8 cellular contexts compared by ENCODE assay signal in the genomic region with DNA sequence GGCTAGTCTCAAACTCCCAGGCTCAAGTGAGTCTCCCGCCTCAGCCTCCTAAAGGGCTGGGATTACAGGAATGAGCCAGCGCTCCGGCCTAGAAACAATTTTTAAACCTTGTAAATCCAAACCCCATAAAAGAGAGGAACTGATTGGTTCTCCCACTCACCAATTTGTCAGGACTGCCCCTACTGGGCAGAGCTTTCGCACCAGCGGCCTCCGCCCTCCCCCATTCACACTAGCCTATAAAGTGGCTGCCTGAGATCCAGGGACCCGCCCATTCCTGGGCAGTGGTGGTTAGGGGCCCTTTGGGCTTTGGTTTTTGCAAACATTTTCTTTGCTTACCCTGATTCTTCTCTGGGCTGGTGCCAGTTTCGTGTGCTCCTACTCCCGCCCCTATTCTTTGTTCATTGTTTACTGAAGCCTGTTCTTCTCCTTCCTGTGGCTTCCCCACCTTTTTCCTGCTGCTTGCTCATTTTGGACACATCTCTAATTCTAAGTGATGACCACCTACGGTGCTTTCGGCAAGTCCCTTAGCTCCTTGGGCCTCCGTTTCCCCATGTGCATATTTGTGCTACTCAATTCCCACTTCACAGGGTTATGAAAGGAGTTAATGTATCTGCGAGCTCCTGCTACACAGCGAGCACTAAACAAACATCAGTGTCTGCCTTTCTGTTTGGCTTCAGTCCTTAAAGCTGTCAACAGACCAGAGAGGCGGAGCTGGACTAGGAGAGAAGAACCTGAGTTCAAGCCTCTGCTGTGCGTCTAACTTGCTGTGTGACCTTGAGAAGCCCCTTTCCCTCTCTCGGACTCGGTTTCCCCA. TPM values are rescaled to one million over a fixed set of nuclear protein-coding genes. Genes with fewer than 3 reads are reported as not detected.
DNase-seq lines count a peak whose midpoint lies in the region; ATAC-seq and TF ChIP-seq lines count a peak whose summit lies in the region.

No MANE protein-coding gene starts in this region.

- peaks cover 8 to 27% (median 19%) of the 10 kb centered on the region in 3 donors for H3K4me1 Mint-ChIP-seq in T-cell

- H3K27ac ChIP-seq in A673 (ENCODE audit: low read depth, low read length, poor library complexity, severe bottlenecking): peak overlapping the region; percentile 69
- peak overlapping the region; percentile 43 to 89 (median 77) for H3K27ac ChIP-seq in right lobe of liver

- BruUV-seq in A673 (replicated peaks; lab: Mats Ljungman, UMichigan): no TSS peak

- no peaks in the 10 kb centered on the region for H3K9me3 Mint-ChIP-seq in T-cell

- no peaks in the 10 kb centered on the region for H3K36me3 Mint-ChIP-seq in T-cell

- no peak for TF ChIP-seq POLR2A in right lobe of liver (IDR thresholded peaks at IDR 0.05)

- 15% methylated on average over 16 of the region's 18 CpGs for WGBS in right lobe of liver (ENCODE audit: insufficient coverage, low coverage, low lambda C conversion rate, missing lambda C conversion rate)

- H3K36me3 ChIP-seq in A673 (ENCODE audit: insufficient read depth, low read length, poor library complexity, severe bottlenecking) (no peaks in the 10 kb centered on the region), right lobe of liver (no peaks in the 10 kb centered on the region)

- no peaks in the 10 kb centered on the region for H3K9me3 ChIP-seq in A673 (ENCODE audit: low read depth, low read length, poor library complexity, severe bottlenecking)
- H3K9me3 ChIP-seq in right lobe of liver: no peaks in the 10 kb centered on the region

- H3K4me1 ChIP-seq in A673 (ENCODE audit: insufficient read depth, low read length, poor library complexity, severe bottlenecking): peaks cover 11% of the 10 kb centered on the region
- peaks cover 0 to 7% (median 3%) of the 10 kb centered on the region in 4 donors for H3K4me1 ChIP-seq in right lobe of liver

- DNase-seq in A673 (ENCODE audit: low spot score) (peak; percentile 90), NCI-H1092 (lab: John Stamatoyannopoulos, UW) (peak; percentile 98), T-cell (peak in 13 of 34 experiments; percentile 4 to 33 (median 19)), ecto neural progenitor cell (ENCODE audit: low spot score) (peak; percentile 88), right lobe of liver (peak; percentile 86 to 94 (median 92))
- DNase-seq in stimulated activated CD8-positive, alpha-beta memory T cell treated with anti-CD3 and anti-CD28 coated beads, Interleukin-4, amount 100 ng/mL, for 48 hours: peak; percentile 38

- no peaks in the 10 kb centered on the region for H3K27me3 ChIP-seq in A673 (replicated peaks; ENCODE audit: insufficient read depth, low read depth, low read length, poor library complexity)
- H3K27me3 ChIP-seq in right lobe of liver: no peaks in the 10 kb centered on the region

- no peaks in the 10 kb centered on the region for H3K27me3 Mint-ChIP-seq in T-cell

- POLR2A ChIA-PET in A673 (lab: Charles Lee; ENCODE audit: low non-redundant PET) (interaction anchor here (0.6 kb wide), 1 partner anchor 40 kb away, joined by 3 read pairs; a partner anchor contains a TSS), T-cell (lab: Charles Lee) (no interaction called here)

- H3K4me3 ChIP-seq in A673 (ENCODE audit: low read depth, low read length, poor library complexity, severe bottlenecking) (no peak overlapping the region), right lobe of liver (peak overlapping the region; percentile 12 to 49 (median 35))

- peak overlapping the region in 2 of 3 donors; percentile 6 to 27 for H3K4me3 Mint-ChIP-seq in T-cell

- H3K27ac Mint-ChIP-seq in T-cell: peak overlapping the region; percentile 17 to 73

- intact Hi-C loops in A673 (cut with micrococcal nuclease; ENCODE audit: unreplicated experiment): no loop called here
- intact Hi-C loops in right lobe of liver (cut with DNase I): no loop called here

- TF ChIP-seq CTCF in A673 (conservative IDR thresholded peaks at IDR 0.05; ENCODE audit: low read depth, low read length) (no peak), right lobe of liver (IDR thresholded peaks at IDR 0.05) (peak in 2 of 4 donors; percentile 14 to 16)

- peak; percentile 81 for ATAC-seq in GM18861 (IDR thresholded peaks at IDR 0.05; ENCODE audit: unreplicated experiment)
- ATAC-seq in T-cell (replicated peaks in 1 of 4): peak in 3 of 4 experiments; percentile 49 to 81 (median 60)
- peak; percentile 97 to 99 (median 98) for ATAC-seq in right lobe of liver
- no peak for ATAC-seq in HG02623 (IDR thresholded peaks at IDR 0.05; ENCODE audit: unreplicated experiment)

- CTCF ChIA-PET in A673 (lab: Charles Lee) (interaction anchor here (0.6 to 1.8 kb wide), 3 partner anchors 17 to 266 kb away, joined by 5 to 8 read pairs (median 5); no protein-coding TSS in a partner anchor), T-cell (lab: Charles Lee) (interaction anchor here in 1 of 2 donors (0.6 kb wide), 1 partner anchor 497 kb away, joined by 3 read pairs; no protein-coding TSS in a partner anchor)

RNA-seq across cellular contexts. Expression of a gene that starts 39.8 kb away (rescaled TPM):
- total RNA-seq in A673 (2021): 207 and 209 TPM in 2 replicates
- 1 to 10 TPM in 4 of 5 donors, under 1 TPM in 1; 0.75 to 9.1 (median 5.5) TPM for total RNA-seq in T-cell
- 10 to 100 TPM; 35.0 to 63.6 (median 44.3) TPM for total RNA-seq in right lobe of liver
